In the genomic region with DNA sequence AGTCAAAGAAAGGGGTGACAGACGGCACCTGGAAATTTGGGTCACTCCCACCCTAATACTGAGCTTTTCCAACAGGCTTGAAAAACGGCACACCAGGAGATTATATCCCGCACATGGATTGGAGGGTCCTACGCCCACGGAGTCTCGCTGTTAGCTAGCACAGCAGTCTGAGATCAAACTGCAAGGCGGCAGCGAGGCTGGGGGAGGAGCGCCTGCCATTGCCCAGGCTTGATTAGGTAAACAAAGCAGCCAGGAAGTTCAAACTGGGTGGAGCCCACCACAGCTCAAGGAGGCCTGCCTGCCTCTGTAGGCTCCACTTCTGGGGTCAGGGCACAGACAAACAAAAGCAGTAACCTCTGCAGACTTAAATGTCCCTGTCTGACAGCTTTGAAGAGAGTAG, we compare ENCODE assay signal across 1 cellular context. TPM values are rescaled to one million over a fixed set of nuclear protein-coding genes. Genes with fewer than 3 reads are reported as not detected.
"Had no signal": no experiment of that assay in that cellular context is flagged by ENCODE, and none has a peak within 500 bp of the region (broad histone marks: within the 10 kb centered on the region; RNA-seq: fewer than 3 reads in every experiment).

No MANE protein-coding gene starts in this region.

RNA-seq across cellular contexts. Expression of a gene that starts 53.2 kb away (rescaled TPM):
- total RNA-seq: HT1080 had no signal
